In the genomic region with DNA sequence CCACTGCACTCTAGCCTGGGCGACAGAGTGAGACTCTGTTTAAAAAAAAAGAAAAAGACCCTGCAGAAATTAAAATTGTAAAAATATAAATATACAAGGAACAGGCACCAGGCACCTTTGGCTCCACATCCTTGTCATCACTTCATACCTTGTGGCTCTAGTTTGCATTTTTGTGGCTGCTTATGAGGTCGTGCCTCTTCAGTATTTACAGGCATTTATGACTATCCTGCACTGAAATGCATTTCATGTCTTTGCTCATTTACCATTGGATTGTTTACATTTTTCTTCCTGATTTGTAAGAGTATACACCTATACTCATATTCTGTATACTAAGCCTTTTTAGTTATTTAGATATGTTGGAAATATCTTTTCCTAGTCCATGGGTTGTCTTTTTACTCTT, we compare ENCODE assay signal across 16 cellular contexts.
DNase-seq lines count a peak whose midpoint lies in the region; ATAC-seq and TF ChIP-seq lines count a peak whose summit lies in the region.
"Had no signal": no experiment of that assay in that cellular context is flagged by ENCODE, and none has a peak within 500 bp of the region (broad histone marks: within the 10 kb centered on the region; RNA-seq: fewer than 3 reads in every experiment).

No MANE protein-coding gene starts in this region.

- H3K9ac ChIP-seq in adipocyte (ENCODE audit: low read length) = no peak overlapping the region

- CTCF ChIA-PET in HEK293 (lab: Yijun Ruan, JAX) = interaction anchor here (1.2 kb wide), 1 partner anchor 55 kb away, joined by 4 read pairs; no protein-coding TSS in a partner anchor

- H3K27me3 ChIP-seq in adipocyte (replicated peaks; ENCODE audit: control insufficient read depth, insufficient read depth, low read length) = no peaks in the 10 kb centered on the region
- H3K27me3 ChIP-seq: ascending aorta, left lung, upper lobe of right lung had no signal

- no peaks in the 10 kb centered on the region; a peak in 1 of 3 replicates for H3K36me3 ChIP-seq in HEK293 (ENCODE audit: control insufficient read depth in 2 of 2, insufficient read depth in 1 of 2, low read length in 2 of 2)
- no peaks in the 10 kb centered on the region for H3K36me3 ChIP-seq in adipocyte (ENCODE audit: control insufficient read depth, insufficient read depth, low read length, severe bottlenecking)
- H3K36me3 ChIP-seq: ascending aorta, left lung, upper lobe of right lung had no signal

- no peak overlapping the region for H3K27ac ChIP-seq in HEK293 (ENCODE audit: extremely low read depth, low read depth, low read length)
- H3K27ac ChIP-seq: ascending aorta, left lung, upper lobe of right lung had no signal

- no peaks in the 10 kb centered on the region for H3K9me3 ChIP-seq in HEK293 (ENCODE audit: control insufficient read depth, insufficient read depth, low read depth, low read length)
- no peaks in the 10 kb centered on the region for H3K9me3 ChIP-seq in adipocyte (ENCODE audit: control insufficient read depth, low read length)
- H3K9me3 ChIP-seq: ascending aorta, left lung, upper lobe of right lung had no signal

- no peak for ATAC-seq in HG03521 (IDR thresholded peaks at IDR 0.05; ENCODE audit: unreplicated experiment)
- ATAC-seq: left lung, upper lobe of right lung had no signal

- TF ChIP-seq CTCF in AG10803 (conservative IDR thresholded peaks at IDR 0.05; ENCODE audit: low read length) = no peak
- no peak for TF ChIP-seq CTCF in HEK293 (tag by site-specific recombination; IDR thresholded peaks at IDR 0.05)

- POLR2A ChIA-PET in HEK293 (lab: Yijun Ruan, JAX) = no interaction called here

- no peak overlapping the region for H3K4me3 ChIP-seq in AG10803 (ENCODE audit: low read length)
- no peak overlapping the region for H3K4me3 ChIP-seq in HEK293 (ENCODE audit: low read depth, low read length)
- H3K4me3 ChIP-seq in adipocyte (ENCODE audit: low read length) = no peak overlapping the region
- H3K4me3 ChIP-seq: ascending aorta, left lung, upper lobe of right lung had no signal

- DNase-seq in AG10803 (ENCODE audit: low read depth) (peak; percentile 82), adipocyte (ENCODE audit: low read depth) (peak; percentile 56), hepatic stellate cell (ENCODE audit: low spot score) (peak; percentile 36), NCI-H82 treated with DMSO at 0.1 percent for 48 hours (lab: John Stamatoyannopoulos, UW; ENCODE audit: unreplicated experiment) (no peak), GF-D8 (lab: John Stamatoyannopoulos, UW) (no peak), NCI-H2107 (lab: John Stamatoyannopoulos, UW) (no peak)
- DNase-seq: activated CD4-positive, CD25-positive, alpha-beta regulatory T cell; activated effector memory CD4-positive, alpha-beta T cell treated with anti-CD3 and anti-CD28 coated beads, Interleukin-2, amount 50 U/mL, for 16 hours; Caco-2; left lung; NCI-H2081; stimulated activated naive CD4-positive, alpha-beta T cell; upper lobe of right lung had no signal

- H3K4me1 ChIP-seq in HEK293 (ENCODE audit: control insufficient read depth, insufficient read depth, low read length) = no peaks in the 10 kb centered on the region
- H3K4me1 ChIP-seq in adipocyte (ENCODE audit: control insufficient read depth, insufficient read depth, low read length) = peaks cover 4% of the 10 kb centered on the region
- H3K4me1 ChIP-seq: ascending aorta, upper lobe of right lung had no signal

TF ChIP-seq in HEK293, 187 proteins besides CTCF, POLR2A, EP300 and RAD21:
- TF ChIP-seq ZNF670 (tag by site-specific recombination; IDR thresholded peaks at IDR 0.05; ENCODE audit: low read depth) = no peak
- peak; percentile 47; the same call in 1 of the 2 replicates for TF ChIP-seq FEZF1 (tag by site-specific recombination; IDR thresholded peaks at IDR 0.05)
- TF ChIP-seq, protein P1, sequence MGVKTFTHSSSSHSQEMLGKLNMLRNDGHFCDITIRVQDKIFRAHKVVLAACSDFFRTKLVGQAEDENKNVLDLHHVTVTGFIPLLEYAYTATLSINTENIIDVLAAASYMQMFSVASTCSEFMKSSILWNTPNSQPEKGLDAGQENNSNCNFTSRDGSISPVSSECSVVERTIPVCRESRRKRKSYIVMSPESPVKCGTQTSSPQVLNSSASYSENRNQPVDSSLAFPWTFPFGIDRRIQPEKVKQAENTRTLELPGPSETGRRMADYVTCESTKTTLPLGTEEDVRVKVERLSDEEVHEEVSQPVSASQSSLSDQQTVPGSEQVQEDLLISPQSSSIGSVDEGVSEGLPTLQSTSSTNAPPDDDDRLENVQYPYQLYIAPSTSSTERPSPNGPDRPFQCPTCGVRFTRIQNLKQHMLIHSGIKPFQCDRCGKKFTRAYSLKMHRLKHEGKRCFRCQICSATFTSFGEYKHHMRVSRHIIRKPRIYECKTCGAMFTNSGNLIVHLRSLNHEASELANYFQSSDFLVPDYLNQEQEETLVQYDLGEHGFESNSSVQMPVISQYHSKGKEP (tag by site-specific recombination; IDR thresholded peaks at IDR 0.05) = 0 out of 2 replicates have a peak, but pooled peaks have one; percentile 35

Comparison
In these comparisons a context has a peak if more than half of its experiments do, and no peak if none do; other contexts are left out.
1. DNase-seq: peak in AG10803 (single experiment), adipocyte (single experiment) and hepatic stellate cell (single experiment); none in NCI-H82 treated with DMSO at 0.1 percent for 48 hours (single experiment), GF-D8 (single experiment) and NCI-H2107 (single experiment).